ENCODE assay signal across 8 cellular contexts in the genomic region with DNA sequence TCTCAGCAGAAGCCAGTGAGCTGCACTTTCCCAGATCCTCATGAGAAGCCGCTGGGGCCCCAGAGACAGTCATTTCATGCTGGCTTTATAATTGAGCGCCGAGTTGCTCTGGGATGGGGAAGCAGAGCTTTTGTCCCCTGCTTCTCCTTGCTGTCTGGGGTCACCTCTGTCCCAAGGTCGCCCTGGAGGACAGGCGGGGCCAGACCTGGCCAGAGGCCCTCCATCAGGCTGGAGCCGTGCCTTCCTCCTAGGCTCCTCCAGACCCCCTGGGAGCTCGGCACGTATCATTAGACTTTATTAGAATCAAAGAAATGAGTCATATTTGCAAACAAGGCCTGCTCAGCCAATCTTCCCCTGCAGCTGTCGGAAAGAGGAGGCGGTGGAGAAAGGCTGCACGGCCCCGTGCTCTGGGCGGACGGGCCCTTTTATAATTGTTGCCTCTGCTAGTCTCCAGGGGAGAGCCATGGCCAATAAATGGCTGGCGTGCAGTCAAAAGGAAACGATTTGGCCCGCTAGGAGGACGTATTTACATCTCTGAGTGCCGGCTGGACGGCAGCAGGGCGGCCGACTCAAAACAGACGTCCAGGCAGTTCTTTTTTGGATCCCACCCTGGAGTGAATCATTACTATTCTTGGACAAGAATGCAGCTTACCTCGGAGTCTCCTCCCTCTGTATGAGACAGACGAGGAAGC. TPM values are rescaled to one million over a fixed set of nuclear protein-coding genes. Genes with fewer than 3 reads are reported as not detected.
DNase-seq lines count a peak whose midpoint lies in the region; ATAC-seq lines count a peak whose summit lies in the region.

No MANE protein-coding gene starts in this region.

- peak overlapping the region; percentile 35 for H3K9ac ChIP-seq in adipocyte (ENCODE audit: low read length)

- peak; percentile 66 for DNase-seq in HS-27A (ENCODE audit: low read depth)
- DNase-seq in adipocyte (ENCODE audit: low read depth): peak; percentile 94
- peak; percentile 90 for DNase-seq in left ventricle myocardium superior
- peak; percentile 93 for DNase-seq in sciatic nerve (ENCODE audit: low spot score)
- no peak for DNase-seq in DMS114 treated with DMSO at 0.1 percent for 48 hours (lab: John Stamatoyannopoulos, UW; ENCODE audit: unreplicated experiment)
- no peak for DNase-seq in activated effector memory CD4-positive, alpha-beta T cell treated with anti-CD3 and anti-CD28 coated beads, Interleukin-2, amount 50 U/mL, for 16 hours

- peaks cover 19% of the 10 kb centered on the region for H3K36me3 ChIP-seq in adipocyte (ENCODE audit: control insufficient read depth, insufficient read depth, low read length, severe bottlenecking)

- intact Hi-C loops in left ventricle myocardium superior (cut with micrococcal nuclease) (no loop called here), sciatic nerve (cut with DNase I) (no loop called here)

- H3K9me3 ChIP-seq in adipocyte (ENCODE audit: control insufficient read depth, low read length): no peaks in the 10 kb centered on the region

- H3K4me3 ChIP-seq in adipocyte (ENCODE audit: low read length): peak overlapping the region; percentile 12

- ATAC-seq in left ventricle myocardium superior (peak; percentile 92), sciatic nerve (peak; percentile 93), GM21723 (IDR thresholded peaks at IDR 0.05; ENCODE audit: unreplicated experiment) (no peak), GM18861 (IDR thresholded peaks at IDR 0.05; ENCODE audit: unreplicated experiment) (no peak)

- peaks cover 19% of the 10 kb centered on the region for H3K4me1 ChIP-seq in adipocyte (ENCODE audit: control insufficient read depth, insufficient read depth, low read length)

- H3K27me3 ChIP-seq in adipocyte (replicated peaks; ENCODE audit: control insufficient read depth, insufficient read depth, low read length): no peaks in the 10 kb centered on the region

RNA-seq across cellular contexts. Expression of a gene that starts 50.4 kb away (rescaled TPM):
- total RNA-seq in left ventricle myocardium superior: 14.1 TPM
- 37.5 TPM for total RNA-seq in sciatic nerve

Comparison
In these comparisons a context has a peak if more than half of its experiments do, and no peak if none do; other contexts are left out.
1. DNase-seq: peak in HS-27A (single experiment), adipocyte (single experiment), left ventricle myocardium superior (single experiment) and sciatic nerve (single experiment); none in DMS114 treated with DMSO at 0.1 percent for 48 hours (single experiment) and activated effector memory CD4-positive, alpha-beta T cell treated with anti-CD3 and anti-CD28 coated beads, Interleukin-2, amount 50 U/mL, for 16 hours (single experiment).
2. ATAC-seq: peak in left ventricle myocardium superior (single experiment) and sciatic nerve (single experiment); none in GM21723 (single experiment) and GM18861 (single experiment).